6 cellular contexts compared by ENCODE assay signal in the genomic region with DNA sequence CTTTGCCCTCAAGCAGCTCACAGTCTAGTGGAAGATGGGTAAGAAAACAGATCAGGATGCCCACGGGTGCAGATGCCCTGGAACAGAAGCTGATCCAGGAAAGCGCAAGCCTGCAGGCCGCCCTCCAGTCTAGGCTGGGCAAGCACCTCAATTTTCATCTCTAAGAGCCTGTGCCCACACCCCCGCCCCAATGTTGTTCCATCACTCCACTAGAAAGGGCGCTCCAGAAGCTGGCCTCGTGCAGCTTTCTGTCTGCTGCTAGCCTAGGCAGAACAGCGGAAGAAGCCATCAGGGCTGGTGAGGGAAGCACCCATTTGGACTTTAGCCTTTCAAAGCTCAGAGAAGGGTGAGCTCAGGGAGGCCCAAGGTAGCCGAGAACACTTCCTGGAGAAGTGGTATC.
DNase-seq lines count a peak whose midpoint lies in the region; ATAC-seq, FAIRE-seq and TF ChIP-seq lines count a peak whose summit lies in the region.
"Not testable (repeated sequence)": the region's sequence is repeated elsewhere in the genome, so short reads cannot be mapped to it uniquely, and the experiment has no call there.

No MANE protein-coding gene starts in this region.

- H3K79me2 ChIP-seq in HepG2 (ENCODE audit: insufficient read depth, low read length): not testable (repeated sequence)

- not testable (repeated sequence) for H3K4me1 ChIP-seq in right atrium auricular region; HepG2 (ENCODE audit: insufficient read depth, low read length); spleen

- TF ChIP-seq POLR2A in HepG2 (IDR thresholded peaks at IDR 0.05; ENCODE audit: insufficient read depth in 1 of 2, low read depth in 2 of 2, low read length in 2 of 2); spleen (IDR thresholded peaks at IDR 0.05): not testable (repeated sequence)

- TF ChIP-seq RAD21 in HepG2 (CRISPR knock-in tag; IDR thresholded peaks at IDR 0.05): not testable (repeated sequence)

- POLR2A ChIA-PET in HepG2 (lab: Yijun Ruan, JAX): not testable (repeated sequence)

- not testable (repeated sequence) for H4K20me1 ChIP-seq in HepG2 (ENCODE audit: insufficient read depth, low read length)

- not testable (repeated sequence) for H3K9me3 ChIP-seq in right atrium auricular region; HepG2 (ENCODE audit: low read length); spleen

- TF ChIP-seq EP300 in HepG2 (IDR thresholded peaks at IDR 0.05; ENCODE audit: low read depth in 2 of 2, low read length in 2 of 2); HepG2 (CRISPR knock-in tag; IDR thresholded peaks at IDR 0.05; ENCODE audit: borderline replicate concordance): not testable (repeated sequence)

- H3K27me3 ChIP-seq in bronchial epithelial cell (ENCODE audit: control insufficient read depth, insufficient read depth, low read length); right atrium auricular region; HepG2 (ENCODE audit: control insufficient read depth in 1 of 2, insufficient read depth in 2 of 2, low read length in 2 of 2); spleen (replicated peaks in 1 of 7): not testable (repeated sequence)

- H3K27ac ChIP-seq in right atrium auricular region; HepG2 (ENCODE audit: extremely low read length, insufficient read depth, low read length); spleen: not testable (repeated sequence)

- CTCF ChIA-PET in HepG2 (lab: Yijun Ruan, JAX; ENCODE audit: low intra/inter-chr PET ratio, low total read pairs): not testable (repeated sequence)

- H3K36me3 ChIP-seq in bronchial epithelial cell (ENCODE audit: control insufficient read depth, insufficient read depth, low read length); right atrium auricular region; HepG2 (replicated peaks in 1 of 2; ENCODE audit: control insufficient read depth in 1 of 2, insufficient read depth in 2 of 2, low read length in 2 of 2); spleen: not testable (repeated sequence)

- BruUV-seq in HepG2 (replicated peaks; lab: Mats Ljungman, UMichigan): not testable (repeated sequence)

- DNase-seq in bronchial epithelial cell (ENCODE audit: low read depth); HepG2 (ENCODE audit: low spot score): not testable (repeated sequence)
- DNase-seq in right atrium auricular region (ENCODE audit: low spot score) (peak; percentile 21), mesenteric fat pad (ENCODE audit: low spot score) (peak; percentile 39), posterior vena cava (ENCODE audit: low spot score) (peak; percentile 51), spleen (peak; percentile 24)

- intact Hi-C loops in HepG2 (cut with micrococcal nuclease; ENCODE audit: unreplicated experiment); posterior vena cava (cut with DNase I); spleen (cut with DNase I; ENCODE audit: low total_unique reads): not testable (repeated sequence)

- not testable (repeated sequence) for H3K9ac ChIP-seq in HepG2 (ENCODE audit: insufficient read depth, low read depth, low read length)

- ATAC-seq in HepG2: peak; percentile 15

- 30% methylated on average over 6 of the region's 8 CpGs for WGBS in HepG2 (ENCODE audit: low lambda C conversion rate)
- 75 to 91% (median 89%) methylated on average over 4 to 6 of the region's 8 CpGs; no CpG with 5 or more reads in 1 of the 5 donors for WGBS in spleen, 5 donors

- H3K4me3 ChIP-seq in bronchial epithelial cell (ENCODE audit: low read depth, low read length); right atrium auricular region; HepG2 (replicated peaks in 1 of 3; ENCODE audit: insufficient read depth in 1 of 3, low read depth in 2 of 3, low read length in 3 of 3); spleen: not testable (repeated sequence)

- not testable (repeated sequence) for H3K4me2 ChIP-seq in HepG2 (ENCODE audit: low read depth, low read length)

- peak; percentile 7 for FAIRE-seq in bronchial epithelial cell (lab: Jason Lieb, UNC)
- not testable (repeated sequence) for FAIRE-seq in HepG2 (lab: Jason Lieb, UNC)

- not testable (repeated sequence) for TF ChIP-seq CTCF in bronchial epithelial cell (IDR thresholded peaks at IDR 0.05; ENCODE audit: insufficient read depth, low read length, severe bottlenecking); right atrium auricular region (IDR thresholded peaks at IDR 0.05); HepG2 (CRISPR knock-in tag; IDR thresholded peaks at IDR 0.05); spleen (IDR thresholded peaks at IDR 0.05 in 8 of 11, conservative IDR thresholded peaks at IDR 0.05 in 3 of 11)

- in situ Hi-C loops in HepG2 (cut with HindIII; ENCODE audit: extremely low pct_ligation_motif_present, low pct_unique_long_range_greater_than_20kb): not testable (repeated sequence)

- H2AFZ ChIP-seq in HepG2 (ENCODE audit: low read length): not testable (repeated sequence)
